ENCODE assay signal across 22 cellular contexts in the genomic region with DNA sequence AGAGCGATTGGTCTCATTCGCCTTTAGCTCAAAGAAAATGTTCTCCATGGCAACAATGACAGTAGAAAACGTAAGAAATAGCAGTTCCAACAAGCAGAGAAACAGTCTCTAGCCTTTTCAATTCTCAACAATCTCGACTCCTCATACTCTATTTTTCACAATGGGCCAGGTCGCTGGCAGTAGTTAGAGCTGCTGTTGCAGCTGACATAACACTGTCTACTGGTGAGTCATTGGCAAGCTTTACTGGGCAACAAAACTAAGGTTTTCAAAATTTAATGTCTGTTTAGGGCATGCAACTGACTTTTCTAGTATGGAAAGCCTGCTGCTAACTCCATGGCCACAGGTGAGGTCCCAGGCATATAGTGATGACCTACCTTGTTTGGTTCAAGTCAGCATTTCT.
DNase-seq lines count a peak whose midpoint lies in the region; ATAC-seq, FAIRE-seq and TF ChIP-seq lines count a peak whose summit lies in the region.
"Had no signal": no experiment of that assay in that cellular context is flagged by ENCODE, and none has a peak within 500 bp of the region (broad histone marks: within the 10 kb centered on the region; RNA-seq: fewer than 3 reads in every experiment).

No MANE protein-coding gene starts in this region.

- no peak overlapping the region for H3K27ac Mint-ChIP-seq in MCF 10A (ENCODE audit: low read depth, unreplicated experiment)
- H3K27ac Mint-ChIP-seq in astrocyte (ENCODE audit: unreplicated experiment): no peak overlapping the region
- H3K27ac Mint-ChIP-seq: CD8-positive, alpha-beta T cell had no signal

- TF ChIP-seq CTCF in MCF 10A (IDR thresholded peaks at IDR 0.05; ENCODE audit: unreplicated experiment) (no peak), breast epithelium (IDR thresholded peaks at IDR 0.05) (no peak), astrocyte (IDR thresholded peaks at IDR 0.05; ENCODE audit: insufficient read depth, low read depth, low read length) (no peak), pancreas (IDR thresholded peaks at IDR 0.05) (no peak)

- DNase-seq in MCF 10A (ENCODE audit: unreplicated experiment): peak; percentile 34
- DNase-seq in breast epithelium (ENCODE audit: low spot score in 2 of 2): no peak
- DNase-seq in astrocyte (ENCODE audit: low read depth): peak; percentile 55
- peak; percentile 37 for DNase-seq in fibroblast of peridontal ligament (ENCODE audit: extremely low read depth)
- no peak for DNase-seq in pancreas
- no peak for DNase-seq in H54 (ENCODE audit: insufficient read length, low spot score)
- DNase-seq in DMS79 (lab: John Stamatoyannopoulos, UW): no peak
- DNase-seq: Calu3; CD8-positive, alpha-beta T cell; EL; H7; Kasumi-1; NCI-H1105 treated with DMSO at 0.1 percent for 48 hours; NCI-H1694; NCI-H510A; NCI-H748 treated with DMSO at 0.1 percent for 48 hours; Right ventricle myocardium superior had no signal

- no peak overlapping the region for H3K4me2 ChIP-seq in astrocyte (ENCODE audit: low read length)
- H3K4me2 ChIP-seq: BLaER1 treated with 17β-estradiol and CSF1 and Interleukin-3, amounts not matched to agents 10 nM and 100 nM had no signal

- H3K4me1 ChIP-seq in breast epithelium (no peaks in the 10 kb centered on the region), astrocyte (ENCODE audit: insufficient read depth, low read length) (no peaks in the 10 kb centered on the region), pancreas (no peaks in the 10 kb centered on the region)
- H3K4me1 ChIP-seq: BLaER1 treated with 17β-estradiol and CSF1 and Interleukin-3, amounts not matched to agents 10 nM and 100 nM had no signal

- no peak for ATAC-seq in pancreas
- no peak for ATAC-seq in HG02852 (IDR thresholded peaks at IDR 0.05; ENCODE audit: unreplicated experiment)
- ATAC-seq: CD8-positive, alpha-beta T cell had no signal

- no peak for FAIRE-seq in astrocyte (lab: Jason Lieb, UNC)
- FAIRE-seq in pancreas (lab: Jason Lieb, UNC): no peak
- FAIRE-seq in H54 (lab: Jason Lieb, UNC): no peak
- FAIRE-seq: GM12891, GM19239 had no signal

- H3K4me1 Mint-ChIP-seq in MCF 10A (ENCODE audit: insufficient read depth, unreplicated experiment): peaks cover 13% of the 10 kb centered on the region
- H3K4me1 Mint-ChIP-seq in astrocyte (ENCODE audit: low read depth, unreplicated experiment): no peaks in the 10 kb centered on the region

- H3K27me3 Mint-ChIP-seq in MCF 10A (ENCODE audit: insufficient read depth, unreplicated experiment) (no peaks in the 10 kb centered on the region), astrocyte (ENCODE audit: low read depth, unreplicated experiment) (peaks cover 3% of the 10 kb centered on the region)

- no peaks in the 10 kb centered on the region for H3K36me3 Mint-ChIP-seq in MCF 10A (ENCODE audit: insufficient read depth, unreplicated experiment)
- peaks cover 1% of the 10 kb centered on the region for H3K36me3 Mint-ChIP-seq in astrocyte (ENCODE audit: low read depth, unreplicated experiment)
- H3K36me3 Mint-ChIP-seq: CD8-positive, alpha-beta T cell had no signal

- H3K79me2 ChIP-seq in astrocyte (ENCODE audit: insufficient read depth, low read length): no peaks in the 10 kb centered on the region

- H3K9me3 Mint-ChIP-seq in MCF 10A (ENCODE audit: unreplicated experiment) (peaks cover 11% of the 10 kb centered on the region), astrocyte (ENCODE audit: unreplicated experiment) (peaks cover 5% of the 10 kb centered on the region)

- intact Hi-C loops in MCF 10A (cut with micrococcal nuclease) (no loop called here), breast epithelium (cut with DNase I; ENCODE audit: low total_unique reads) (no loop called here), pancreas (cut with DNase I) (no loop called here)

- no peaks in the 10 kb centered on the region for H4K20me1 ChIP-seq in astrocyte (ENCODE audit: insufficient read depth, low read length)
- H4K20me1 ChIP-seq: BLaER1 treated with 17β-estradiol and CSF1 and Interleukin-3, amounts not matched to agents 10 nM and 100 nM had no signal

- CTCF ChIA-PET in MCF 10A (lab: Yijun Ruan, JAX): interaction anchor here (1.1 kb wide), 1 partner anchor 37 kb away, joined by 5 read pairs; no protein-coding TSS in a partner anchor

- no TSS peak for BruUV-seq in MCF 10A (replicated peaks; lab: Mats Ljungman, UMichigan)

- H3K36me3 ChIP-seq in breast epithelium (no peaks in the 10 kb centered on the region), astrocyte (ENCODE audit: insufficient read depth, low read length) (no peaks in the 10 kb centered on the region), pancreas (no peaks in the 10 kb centered on the region)
- H3K36me3 ChIP-seq: BLaER1 treated with 17β-estradiol and CSF1 and Interleukin-3, amounts not matched to agents 10 nM and 100 nM had no signal

- H3K4me3 ChIP-seq in breast epithelium: no peak overlapping the region
- H3K4me3 ChIP-seq in astrocyte (ENCODE audit: insufficient read depth, low read depth, low read length): no peak overlapping the region
- no peak overlapping the region for H3K4me3 ChIP-seq in pancreas
- H3K4me3 ChIP-seq: BLaER1 treated with 17β-estradiol and CSF1 and Interleukin-3, amounts not matched to agents 10 nM and 100 nM had no signal

- peaks cover 12 to 31% of the 10 kb centered on the region in 2 donors for H3K9me3 ChIP-seq in breast epithelium
- H3K9me3 ChIP-seq in astrocyte (ENCODE audit: insufficient read depth, low read depth, low read length): peaks cover 5% of the 10 kb centered on the region
- no peaks in the 10 kb centered on the region for H3K9me3 ChIP-seq in pancreas

- no peak overlapping the region for H3K9ac ChIP-seq in astrocyte (ENCODE audit: low read length)
- H3K9ac ChIP-seq: BLaER1 treated with 17β-estradiol and CSF1 and Interleukin-3, amounts not matched to agents 10 nM and 100 nM had no signal

- TF ChIP-seq POLR2A in breast epithelium (IDR thresholded peaks at IDR 0.05) (no peak), H54 (IDR thresholded peaks at IDR 0.05; ENCODE audit: low read depth, low read length) (no peak)

- H3K4me3 Mint-ChIP-seq in MCF 10A (ENCODE audit: unreplicated experiment) (no peak overlapping the region), astrocyte (ENCODE audit: unreplicated experiment) (no peak overlapping the region)
- H3K4me3 Mint-ChIP-seq: CD8-positive, alpha-beta T cell had no signal

- H3K27me3 ChIP-seq in breast epithelium: no peaks in the 10 kb centered on the region
- H3K27me3 ChIP-seq in astrocyte (ENCODE audit: insufficient read depth, low read length): no peaks in the 10 kb centered on the region
- no peaks in the 10 kb centered on the region for H3K27me3 ChIP-seq in pancreas
- H3K27me3 ChIP-seq: BLaER1 treated with 17β-estradiol and CSF1 and Interleukin-3, amounts not matched to agents 10 nM and 100 nM had no signal

- WGBS in pancreas, 2 donors: 69 to 76% methylated on average over 5 of the region's 5 CpGs

- H3K27ac ChIP-seq in breast epithelium (no peak overlapping the region), astrocyte (ENCODE audit: low read depth, low read length) (no peak overlapping the region), pancreas (no peak overlapping the region)
- H3K27ac ChIP-seq: 22Rv1; BLaER1 treated with 17β-estradiol and CSF1 and Interleukin-3, amounts not matched to agents 10 nM and 100 nM had no signal

- no peak overlapping the region for H2AFZ ChIP-seq in astrocyte (ENCODE audit: low read depth, low read length)

- POLR2A ChIA-PET in MCF 10A (lab: Yijun Ruan, JAX): interaction anchor here (0.6 to 1.1 kb wide), 2 partner anchors 39 to 144 kb away, joined by 3 to 7 read pairs; no protein-coding TSS in a partner anchor

Comparison
In these comparisons a context has a peak if more than half of its experiments do, and no peak if none do; other contexts are left out.
1. DNase-seq: peak in MCF 10A (single experiment), astrocyte (single experiment) and fibroblast of peridontal ligament (single experiment); none in breast epithelium (0 of 2), pancreas (0 of 6), H54 (single experiment) and DMS79 (single experiment).